In the genomic region with DNA sequence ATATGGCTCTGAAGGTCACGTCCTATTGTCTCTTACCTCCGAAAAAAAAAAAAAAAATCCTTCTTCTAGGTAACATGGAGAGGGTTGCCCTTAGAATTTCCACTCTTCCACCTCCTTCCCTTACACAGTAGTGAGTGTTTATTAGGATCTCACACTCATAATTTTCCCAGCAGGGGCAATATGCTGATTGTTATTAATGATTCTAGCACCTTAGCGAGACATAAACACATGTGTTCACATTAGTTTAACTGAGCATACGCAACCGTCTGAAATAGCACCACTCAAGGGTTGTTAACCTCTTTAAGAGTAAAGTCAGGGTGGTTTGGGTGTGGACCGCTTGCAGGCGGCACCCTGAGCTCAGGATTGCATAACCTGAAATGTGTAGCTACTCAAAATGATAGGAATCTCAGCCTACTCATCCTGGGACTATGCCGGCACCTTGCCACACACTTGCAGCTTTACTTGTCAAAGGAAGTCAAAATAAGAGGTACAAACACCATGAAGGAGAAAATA, we compare ENCODE assay signal across 1 cellular context.
TF ChIP-seq lines count a peak whose summit lies in the region.

No MANE protein-coding gene starts in this region.

TF ChIP-seq in K562, 482 proteins besides CTCF, POLR2A, EP300 and RAD21 (continued from another document and continues in another):
- no peak for TF ChIP-seq ZNF407 (IDR thresholded peaks at IDR 0.05; ENCODE audit: low read depth)
- TF ChIP-seq PHB (CRISPR knock-in tag; IDR thresholded peaks at IDR 0.05), result no peak
- TF ChIP-seq MTA1 (IDR thresholded peaks at IDR 0.05; ENCODE audit: borderline replicate concordance), result no peak
- no peak for TF ChIP-seq RAD51 (IDR thresholded peaks at IDR 0.05; ENCODE audit: borderline replicate concordance, low read depth)
- TF ChIP-seq, protein P1, sequence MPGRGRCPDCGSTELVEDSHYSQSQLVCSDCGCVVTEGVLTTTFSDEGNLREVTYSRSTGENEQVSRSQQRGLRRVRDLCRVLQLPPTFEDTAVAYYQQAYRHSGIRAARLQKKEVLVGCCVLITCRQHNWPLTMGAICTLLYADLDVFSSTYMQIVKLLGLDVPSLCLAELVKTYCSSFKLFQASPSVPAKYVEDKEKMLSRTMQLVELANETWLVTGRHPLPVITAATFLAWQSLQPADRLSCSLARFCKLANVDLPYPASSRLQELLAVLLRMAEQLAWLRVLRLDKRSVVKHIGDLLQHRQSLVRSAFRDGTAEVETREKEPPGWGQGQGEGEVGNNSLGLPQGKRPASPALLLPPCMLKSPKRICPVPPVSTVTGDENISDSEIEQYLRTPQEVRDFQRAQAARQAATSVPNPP (IDR thresholded peaks at IDR 0.05; ENCODE audit: borderline replicate concordance, insufficient read depth, insufficient read length), result no peak
- no peak for TF ChIP-seq ZBTB40 (IDR thresholded peaks at IDR 0.05)
- TF ChIP-seq ZBTB40 (CRISPR knock-in tag; IDR thresholded peaks at IDR 0.05), result no peak
- TF ChIP-seq ARNT (IDR thresholded peaks at IDR 0.05), result no peak
- no peak for TF ChIP-seq ASH1L (IDR thresholded peaks at IDR 0.05; ENCODE audit: borderline replicate concordance, low read depth, partially characterized antibody)
- TF ChIP-seq MEIS2 (IDR thresholded peaks at IDR 0.05; ENCODE audit: partially characterized antibody), result peak; percentile 20
- no peak for TF ChIP-seq KLF16 (IDR thresholded peaks at IDR 0.05)
- no peak for TF ChIP-seq MTF1 (CRISPR knock-in tag; IDR thresholded peaks at IDR 0.05; ENCODE audit: borderline replicate concordance)
- no peak for TF ChIP-seq TBP (optimal IDR thresholded peaks at IDR 0.05; ENCODE audit: low read depth, low read length)
- no peak for TF ChIP-seq POLR2G (IDR thresholded peaks at IDR 0.05; ENCODE audit: low read depth, low read length)
- no peak for TF ChIP-seq CBFA2T3 (IDR thresholded peaks at IDR 0.05)
- TF ChIP-seq ZEB2 (IDR thresholded peaks at IDR 0.05), result no peak
- TF ChIP-seq MCM3 (IDR thresholded peaks at IDR 0.05), result no peak
- no peak for TF ChIP-seq HDAC8 (tag; IDR thresholded peaks at IDR 0.05)
- peak; percentile 64; the same call in 1 of the 2 replicates for TF ChIP-seq ZNF766 (CRISPR knock-in tag; conservative IDR thresholded peaks at IDR 0.05)
- TF ChIP-seq SAFB2 (IDR thresholded peaks at IDR 0.05; ENCODE audit: borderline replicate concordance, low read depth, low read length, severe bottlenecking), result no peak
- no peak for TF ChIP-seq DEAF1 (CRISPR knock-in tag; IDR thresholded peaks at IDR 0.05)
- no peak for TF ChIP-seq HCFC1 (IDR thresholded peaks at IDR 0.05; ENCODE audit: low read depth, low read length)
- no peak for TF ChIP-seq ZFP1 (CRISPR knock-in tag; IDR thresholded peaks at IDR 0.05)
- TF ChIP-seq, protein P2, sequence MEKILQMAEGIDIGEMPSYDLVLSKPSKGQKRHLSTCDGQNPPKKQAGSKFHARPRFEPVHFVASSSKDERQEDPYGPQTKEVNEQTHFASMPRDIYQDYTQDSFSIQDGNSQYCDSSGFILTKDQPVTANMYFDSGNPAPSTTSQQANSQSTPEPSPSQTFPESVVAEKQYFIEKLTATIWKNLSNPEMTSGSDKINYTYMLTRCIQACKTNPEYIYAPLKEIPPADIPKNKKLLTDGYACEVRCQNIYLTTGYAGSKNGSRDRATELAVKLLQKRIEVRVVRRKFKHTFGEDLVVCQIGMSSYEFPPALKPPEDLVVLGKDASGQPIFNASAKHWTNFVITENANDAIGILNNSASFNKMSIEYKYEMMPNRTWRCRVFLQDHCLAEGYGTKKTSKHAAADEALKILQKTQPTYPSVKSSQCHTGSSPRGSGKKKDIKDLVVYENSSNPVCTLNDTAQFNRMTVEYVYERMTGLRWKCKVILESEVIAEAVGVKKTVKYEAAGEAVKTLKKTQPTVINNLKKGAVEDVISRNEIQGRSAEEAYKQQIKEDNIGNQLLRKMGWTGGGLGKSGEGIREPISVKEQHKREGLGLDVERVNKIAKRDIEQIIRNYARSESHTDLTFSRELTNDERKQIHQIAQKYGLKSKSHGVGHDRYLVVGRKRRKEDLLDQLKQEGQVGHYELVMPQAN (IDR thresholded peaks at IDR 0.05; ENCODE audit: borderline replicate concordance), result no peak
- TF ChIP-seq SP1 (CRISPR knock-in tag; IDR thresholded peaks at IDR 0.05), result no peak
- TF ChIP-seq CREBBP (IDR thresholded peaks at IDR 0.05; ENCODE audit: low read depth, low read length), result no peak
- no peak for TF ChIP-seq RBM39 (optimal IDR thresholded peaks at IDR 0.05; ENCODE audit: low read depth, low read length)
- TF ChIP-seq, protein P3, sequence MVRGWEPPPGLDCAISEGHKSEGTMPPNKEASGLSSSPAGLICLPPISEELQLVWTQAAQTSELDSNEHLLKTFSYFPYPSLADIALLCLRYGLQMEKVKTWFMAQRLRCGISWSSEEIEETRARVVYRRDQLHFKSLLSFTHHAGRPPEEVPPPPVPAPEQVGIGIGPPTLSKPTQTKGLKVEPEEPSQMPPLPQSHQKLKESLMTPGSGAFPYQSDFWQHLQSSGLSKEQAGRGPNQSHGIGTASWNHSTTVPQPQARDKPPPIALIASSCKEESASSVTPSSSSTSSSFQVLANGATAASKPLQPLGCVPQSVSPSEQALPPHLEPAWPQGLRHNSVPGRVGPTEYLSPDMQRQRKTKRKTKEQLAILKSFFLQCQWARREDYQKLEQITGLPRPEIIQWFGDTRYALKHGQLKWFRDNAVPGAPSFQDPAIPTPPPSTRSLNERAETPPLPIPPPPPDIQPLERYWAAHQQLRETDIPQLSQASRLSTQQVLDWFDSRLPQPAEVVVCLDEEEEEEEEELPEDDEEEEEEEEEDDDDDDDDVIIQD (CRISPR knock-in tag; IDR thresholded peaks at IDR 0.05), result no peak
- TF ChIP-seq, protein P4, sequence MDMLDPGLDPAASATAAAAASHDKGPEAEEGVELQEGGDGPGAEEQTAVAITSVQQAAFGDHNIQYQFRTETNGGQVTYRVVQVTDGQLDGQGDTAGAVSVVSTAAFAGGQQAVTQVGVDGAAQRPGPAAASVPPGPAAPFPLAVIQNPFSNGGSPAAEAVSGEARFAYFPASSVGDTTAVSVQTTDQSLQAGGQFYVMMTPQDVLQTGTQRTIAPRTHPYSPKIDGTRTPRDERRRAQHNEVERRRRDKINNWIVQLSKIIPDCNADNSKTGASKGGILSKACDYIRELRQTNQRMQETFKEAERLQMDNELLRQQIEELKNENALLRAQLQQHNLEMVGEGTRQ (CRISPR knock-in tag; IDR thresholded peaks at IDR 0.05), result no peak
- no peak for TF ChIP-seq ZNF707 (CRISPR knock-in tag; conservative IDR thresholded peaks at IDR 0.05)
- no peak for TF ChIP-seq KDM5B (IDR thresholded peaks at IDR 0.05; ENCODE audit: insufficient replicate concordance, low read depth, low read length)
